In the genomic region with DNA sequence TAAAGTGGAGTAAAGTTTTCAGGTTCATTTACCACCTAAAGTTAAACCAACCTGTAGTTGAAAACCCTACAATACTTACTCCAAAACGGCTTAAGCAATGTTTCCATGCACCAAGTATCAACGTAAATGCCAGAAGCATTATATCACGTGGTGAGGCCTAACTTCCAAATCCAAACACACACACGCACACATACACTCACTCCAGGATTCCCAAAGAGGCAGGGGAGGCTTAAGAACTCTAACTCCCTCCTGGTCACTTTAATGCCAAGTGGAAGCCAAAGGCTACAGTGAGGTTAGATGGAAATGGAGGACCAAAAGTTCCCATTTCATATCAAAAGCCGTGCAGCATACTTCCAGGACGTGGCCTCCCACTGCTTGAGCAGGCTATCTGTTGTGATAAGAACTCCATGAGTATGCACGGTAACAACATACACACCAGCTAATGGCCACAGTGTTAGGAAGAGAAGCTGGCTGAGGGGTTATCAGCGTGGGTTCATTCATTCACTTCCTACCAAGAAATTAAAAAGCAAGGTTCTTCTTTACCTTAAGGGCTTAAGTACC, we compare ENCODE assay signal across 1 cellular context.
A peak's percentile ranks its signal among the peaks of the same experiment; 100 is the strongest.
TF ChIP-seq lines count a peak whose summit lies in the region.

No MANE protein-coding gene starts in this region.

TF ChIP-seq in IMR-90, 13 proteins besides CTCF, POLR2A, EP300 and RAD21 (continued from another document):
- TF ChIP-seq, protein P1, sequence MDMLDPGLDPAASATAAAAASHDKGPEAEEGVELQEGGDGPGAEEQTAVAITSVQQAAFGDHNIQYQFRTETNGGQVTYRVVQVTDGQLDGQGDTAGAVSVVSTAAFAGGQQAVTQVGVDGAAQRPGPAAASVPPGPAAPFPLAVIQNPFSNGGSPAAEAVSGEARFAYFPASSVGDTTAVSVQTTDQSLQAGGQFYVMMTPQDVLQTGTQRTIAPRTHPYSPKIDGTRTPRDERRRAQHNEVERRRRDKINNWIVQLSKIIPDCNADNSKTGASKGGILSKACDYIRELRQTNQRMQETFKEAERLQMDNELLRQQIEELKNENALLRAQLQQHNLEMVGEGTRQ (IDR thresholded peaks at IDR 0.05; ENCODE audit: low read depth, low read length), result peak; percentile 65
